Comparison of ENCODE assay signal across 1 cellular context in genomic region chr6:63598001-63598250, GRCh38.
TF ChIP-seq lines count a peak whose summit lies in the region.

No MANE protein-coding gene starts in this region.

TF ChIP-seq in K562, 482 proteins besides CTCF, POLR2A, EP300 and RAD21:
- TF ChIP-seq SMARCB1 (IDR thresholded peaks at IDR 0.05; ENCODE audit: insufficient read length, low read depth) (no peak), FOSL1 (tag; conservative IDR thresholded peaks at IDR 0.05) (no peak)
